Comparison of ENCODE assay signal across 12 cellular contexts in genomic region chr6:18362058-18362561, GRCh38. TPM values are rescaled to one million over a fixed set of nuclear protein-coding genes. Genes with fewer than 3 reads are reported as not detected.
A peak's percentile ranks its signal among the peaks of the same experiment; 100 is the strongest.
DNase-seq lines count a peak whose midpoint lies in the region; ATAC-seq and TF ChIP-seq lines count a peak whose summit lies in the region.
"Had no signal": no experiment of that assay in that cellular context is flagged by ENCODE, and none has a peak within 500 bp of the region (broad histone marks: within the 10 kb centered on the region; RNA-seq: fewer than 3 reads in every experiment).

No MANE protein-coding gene starts in this region.

- no peak for TF ChIP-seq CTCF in AG09309 (IDR thresholded peaks at IDR 0.05; ENCODE audit: control insufficient read depth, insufficient read depth, low read depth, low read length, missing control alignments)
- no peak for TF ChIP-seq CTCF in nephron (IDR thresholded peaks at IDR 0.05; ENCODE audit: unreplicated experiment in 3 of 3)
- TF ChIP-seq CTCF in transverse colon (IDR thresholded peaks at IDR 0.05) = no peak

- H3K36me3 ChIP-seq in transverse colon = no peaks in the 10 kb centered on the region
- H3K36me3 ChIP-seq: neural progenitor cell had no signal

- H3K9me3 ChIP-seq in transverse colon = no peaks in the 10 kb centered on the region

- intact Hi-C loops in transverse colon (cut with DNase I; ENCODE audit: low total_unique reads) = no loop called here

- H3K4me1 Mint-ChIP-seq in nephron = peaks cover 10% of the 10 kb centered on the region

- peak overlapping the region in 1 of 3 experiments; percentile 7 for H3K4me3 Mint-ChIP-seq in nephron
- H3K4me3 Mint-ChIP-seq: CD4-positive, alpha-beta T cell; neural progenitor cell had no signal

- no peak for TF ChIP-seq EP300 in transverse colon (IDR thresholded peaks at IDR 0.05; ENCODE audit: low read depth)

- H3K36me3 Mint-ChIP-seq in nephron (ENCODE audit: low read depth) = peaks cover 5% of the 10 kb centered on the region

- peak overlapping the region in 2 of 3 experiments; percentile 79 to 83 for H3K27ac Mint-ChIP-seq in nephron
- H3K27ac Mint-ChIP-seq: CD4-positive, alpha-beta T cell; neural progenitor cell had no signal

- H3K4me1 ChIP-seq in transverse colon = no peaks in the 10 kb centered on the region

- H3K4me3 ChIP-seq in AG09309 (ENCODE audit: control insufficient read depth, low read depth, low read length) = no peak overlapping the region
- no peak overlapping the region for H3K4me3 ChIP-seq in transverse colon
- H3K4me3 ChIP-seq: neural progenitor cell had no signal

- peaks cover 12% of the 10 kb centered on the region for H3K9me3 Mint-ChIP-seq in nephron

- H3K27me3 Mint-ChIP-seq in nephron (ENCODE audit: low read depth) = peaks cover under 1% of the 10 kb centered on the region

- no peak for TF ChIP-seq POLR2A in transverse colon (IDR thresholded peaks at IDR 0.05)

- H3K27ac ChIP-seq in transverse colon = no peak overlapping the region
- H3K27ac ChIP-seq: neural progenitor cell had no signal

- WGBS in transverse colon (ENCODE audit: low coverage in 1 of 2), 2 donors = 59 to 63% methylated on average over 1 to 2 of the region's 2 CpGs

- DNase-seq in AG09309 (ENCODE audit: low read depth) = peak; percentile 82
- peak; percentile 93 for DNase-seq in M059J (ENCODE audit: low read depth)
- peak; percentile 93 for DNase-seq in dedifferentiated amniotic fluid mesenchymal stem cell (ENCODE audit: extremely low spot score)
- DNase-seq in transverse colon = no peak
- DNase-seq in NCI-H1105 (lab: John Stamatoyannopoulos, UW) = no peak
- DNase-seq: activated T-cell treated with anti-CD3 and anti-CD28 coated beads, Interleukin-2, amount 50 U/mL, for 1 hour; CD4-positive, alpha-beta T cell; NCI-H69 had no signal

- in situ Hi-C loops in transverse colon (cut with MboI; ENCODE audit: low pct_ligation_motif_present in 1 of 4, low pct_unique_long_range_greater_than_20kb in 1 of 4, low sequenced_read_pairs in 3 of 4) = no loop called here

- ATAC-seq in GM19452 (IDR thresholded peaks at IDR 0.05; ENCODE audit: unreplicated experiment) (no peak), HG03159 (IDR thresholded peaks at IDR 0.05; ENCODE audit: unreplicated experiment) (no peak)

- H3K27me3 ChIP-seq in transverse colon = no peaks in the 10 kb centered on the region
- H3K27me3 ChIP-seq: neural progenitor cell had no signal

RNA-seq across cellular contexts. Expression of gene RNF144B, which starts 25.0 kb away (rescaled TPM):
- 5.4 and 8.6 TPM in 2 replicates for total RNA-seq in M059J (2014; rRNA removed; shearing (Covaris generic))
- 1 to 10 TPM; 1.4 to 4.5 (median 3.8) TPM for total RNA-seq in transverse colon

Comparison
In these comparisons a context has a peak if more than half of its experiments do, and no peak if none do; other contexts are left out.
1. DNase-seq: peak in AG09309 (single experiment), M059J (single experiment) and dedifferentiated amniotic fluid mesenchymal stem cell (single experiment); none in transverse colon (single experiment) and NCI-H1105 (single experiment).